1 cellular context compared by ENCODE assay signal in genomic region chr4:182189107-182189878, GRCh38.
TF ChIP-seq lines count a peak whose summit lies in the region.

No MANE protein-coding gene starts in this region.

TF ChIP-seq in HEK293, 187 proteins besides CTCF, POLR2A, EP300 and RAD21 (continued from another document and continues in another):
- TF ChIP-seq PRDM6 (tag by site-specific recombination; IDR thresholded peaks at IDR 0.05): peak; percentile 88
- peak; percentile 76; the same call in 1 of the 2 replicates for TF ChIP-seq MEIS1 (CRISPR knock-in tag; IDR thresholded peaks at IDR 0.05; ENCODE audit: borderline replicate concordance)
- TF ChIP-seq ZNF837 (tag by site-specific recombination; IDR thresholded peaks at IDR 0.05): no peak
- no peak for TF ChIP-seq ZFP37 (tag by site-specific recombination; IDR thresholded peaks at IDR 0.05)
- TF ChIP-seq ZNF558 (tag by site-specific recombination; IDR thresholded peaks at IDR 0.05): 0 out of 2 replicates have a peak, but pooled peaks have one; percentile 18
- peak; percentile 10 for TF ChIP-seq ZBTB26 (tag by site-specific recombination; optimal IDR thresholded peaks at IDR 0.05)
- TF ChIP-seq ZNF433 (tag by site-specific recombination; IDR thresholded peaks at IDR 0.05; ENCODE audit: low read depth): no peak
- peak; percentile 73 for TF ChIP-seq ZNF629 (tag by site-specific recombination; IDR thresholded peaks at IDR 0.05)
- peak; percentile 51 for TF ChIP-seq ZBTB17 (tag by site-specific recombination; IDR thresholded peaks at IDR 0.05)
- no peak for TF ChIP-seq ZSCAN23 (tag by site-specific recombination; IDR thresholded peaks at IDR 0.05)
- peak; percentile 58 for TF ChIP-seq SP3 (tag by site-specific recombination; IDR thresholded peaks at IDR 0.05)
- peak; percentile 80 for TF ChIP-seq ZEB2 (tag by site-specific recombination; IDR thresholded peaks at IDR 0.05)
- peak; percentile 54; the same call in 1 of the 2 replicates for TF ChIP-seq HIC1 (tag by site-specific recombination; IDR thresholded peaks at IDR 0.05)
- no peak for TF ChIP-seq ZBTB6 (tag by site-specific recombination; IDR thresholded peaks at IDR 0.05)
- peak; percentile 65; the same call in 1 of the 2 replicates for TF ChIP-seq KLF17 (tag by site-specific recombination; IDR thresholded peaks at IDR 0.05)
- TF ChIP-seq ZNF157 (tag by site-specific recombination; IDR thresholded peaks at IDR 0.05): no peak
- peak; percentile 66 for TF ChIP-seq ZNF398 (tag by site-specific recombination; IDR thresholded peaks at IDR 0.05)
- no peak for TF ChIP-seq TRIM28 (IDR thresholded peaks at IDR 0.05; ENCODE audit: borderline replicate concordance, low read length)
- TF ChIP-seq ZNF785 (tag by site-specific recombination; IDR thresholded peaks at IDR 0.05): no peak
- peak; percentile 88 for TF ChIP-seq ZNF843 (tag by site-specific recombination; IDR thresholded peaks at IDR 0.05)
- TF ChIP-seq ELK4 (IDR thresholded peaks at IDR 0.05; ENCODE audit: borderline replicate concordance, low read depth, low read length): no peak
- TF ChIP-seq ZNF341 (tag by site-specific recombination; IDR thresholded peaks at IDR 0.05; ENCODE audit: low read depth): peak; percentile 47
- TF ChIP-seq ZNF155 (tag by site-specific recombination; IDR thresholded peaks at IDR 0.05): no peak
- peak; percentile 92 for TF ChIP-seq GLIS2 (tag by site-specific recombination; IDR thresholded peaks at IDR 0.05)
- TF ChIP-seq ZNF660 (tag by site-specific recombination; IDR thresholded peaks at IDR 0.05): peak; percentile 70; the same call in 1 of the 2 replicates
- peak; percentile 45 for TF ChIP-seq SCRT2 (tag by site-specific recombination; IDR thresholded peaks at IDR 0.05)
- TF ChIP-seq SALL2 (tag by site-specific recombination; IDR thresholded peaks at IDR 0.05; ENCODE audit: borderline replicate concordance): no peak
- peak; percentile 53; the same call in 1 of the 2 replicates for TF ChIP-seq BCL11A (tag by site-specific recombination; IDR thresholded peaks at IDR 0.05; ENCODE audit: low read depth)
- TF ChIP-seq EGR2 (tag by site-specific recombination; IDR thresholded peaks at IDR 0.05; ENCODE audit: low read depth): peak; percentile 96
- peak; percentile 99 for TF ChIP-seq KLF10 (tag by site-specific recombination; IDR thresholded peaks at IDR 0.05)
- peak; percentile 92 for TF ChIP-seq SP7 (tag by site-specific recombination; IDR thresholded peaks at IDR 0.05)
- TF ChIP-seq ZNF335 (tag by site-specific recombination; conservative IDR thresholded peaks at IDR 0.05): peak; percentile 41; the same call in 1 of the 2 replicates
- TF ChIP-seq ZNF174 (tag by site-specific recombination; IDR thresholded peaks at IDR 0.05): no peak
- peak; percentile 81 for TF ChIP-seq FEZF1 (tag by site-specific recombination; IDR thresholded peaks at IDR 0.05)
- no peak for TF ChIP-seq ZNF549 (tag by site-specific recombination; IDR thresholded peaks at IDR 0.05)
- TF ChIP-seq WT1 (tag by site-specific recombination; IDR thresholded peaks at IDR 0.05): peak; percentile 86
- no peak for TF ChIP-seq ZNF266 (tag by site-specific recombination; IDR thresholded peaks at IDR 0.05; ENCODE audit: low read depth)
- TF ChIP-seq GLIS1 (tag by site-specific recombination; IDR thresholded peaks at IDR 0.05): peak; percentile 76
- TF ChIP-seq ZNF404 (tag by site-specific recombination; IDR thresholded peaks at IDR 0.05): no peak
- TF ChIP-seq HOXD13 (CRISPR knock-in tag; IDR thresholded peaks at IDR 0.05; ENCODE audit: borderline replicate concordance): no peak
- TF ChIP-seq ZNF626 (tag by site-specific recombination; IDR thresholded peaks at IDR 0.05): no peak
- TF ChIP-seq ZNF610 (tag by site-specific recombination; IDR thresholded peaks at IDR 0.05; ENCODE audit: borderline replicate concordance): no peak
- TF ChIP-seq ZNF692 (tag by site-specific recombination; IDR thresholded peaks at IDR 0.05): peak; percentile 57
- no peak for TF ChIP-seq ZNF202 (tag by site-specific recombination; IDR thresholded peaks at IDR 0.05; ENCODE audit: borderline replicate concordance)
- TF ChIP-seq KLF1 (tag by site-specific recombination; IDR thresholded peaks at IDR 0.05): peak; percentile 94
- peak; percentile 51; the same call in 1 of the 2 replicates for TF ChIP-seq TCF7L2 (IDR thresholded peaks at IDR 0.05; ENCODE audit: borderline replicate concordance, low read depth, low read length)
- peak; percentile 63 for TF ChIP-seq ZXDB (tag by site-specific recombination; IDR thresholded peaks at IDR 0.05)
- TF ChIP-seq KLF9 (tag by site-specific recombination; IDR thresholded peaks at IDR 0.05; ENCODE audit: low read depth): peak; percentile 97
- TF ChIP-seq ZNF354C (tag by site-specific recombination; IDR thresholded peaks at IDR 0.05; ENCODE audit: borderline replicate concordance, low read depth): no peak
- peak; percentile 72 for TF ChIP-seq PRDM4 (tag by site-specific recombination; IDR thresholded peaks at IDR 0.05)
- TF ChIP-seq ZNF488 (tag by site-specific recombination; IDR thresholded peaks at IDR 0.05): no peak
- TF ChIP-seq SCRT1 (tag by site-specific recombination; IDR thresholded peaks at IDR 0.05; ENCODE audit: borderline replicate concordance): no peak
- peak; percentile 78 for TF ChIP-seq ZBTB8A (tag by site-specific recombination; IDR thresholded peaks at IDR 0.05)
- TF ChIP-seq ZSCAN16 (tag by site-specific recombination; IDR thresholded peaks at IDR 0.05): no peak
